8 cellular contexts compared by ENCODE assay signal in the genomic region with DNA sequence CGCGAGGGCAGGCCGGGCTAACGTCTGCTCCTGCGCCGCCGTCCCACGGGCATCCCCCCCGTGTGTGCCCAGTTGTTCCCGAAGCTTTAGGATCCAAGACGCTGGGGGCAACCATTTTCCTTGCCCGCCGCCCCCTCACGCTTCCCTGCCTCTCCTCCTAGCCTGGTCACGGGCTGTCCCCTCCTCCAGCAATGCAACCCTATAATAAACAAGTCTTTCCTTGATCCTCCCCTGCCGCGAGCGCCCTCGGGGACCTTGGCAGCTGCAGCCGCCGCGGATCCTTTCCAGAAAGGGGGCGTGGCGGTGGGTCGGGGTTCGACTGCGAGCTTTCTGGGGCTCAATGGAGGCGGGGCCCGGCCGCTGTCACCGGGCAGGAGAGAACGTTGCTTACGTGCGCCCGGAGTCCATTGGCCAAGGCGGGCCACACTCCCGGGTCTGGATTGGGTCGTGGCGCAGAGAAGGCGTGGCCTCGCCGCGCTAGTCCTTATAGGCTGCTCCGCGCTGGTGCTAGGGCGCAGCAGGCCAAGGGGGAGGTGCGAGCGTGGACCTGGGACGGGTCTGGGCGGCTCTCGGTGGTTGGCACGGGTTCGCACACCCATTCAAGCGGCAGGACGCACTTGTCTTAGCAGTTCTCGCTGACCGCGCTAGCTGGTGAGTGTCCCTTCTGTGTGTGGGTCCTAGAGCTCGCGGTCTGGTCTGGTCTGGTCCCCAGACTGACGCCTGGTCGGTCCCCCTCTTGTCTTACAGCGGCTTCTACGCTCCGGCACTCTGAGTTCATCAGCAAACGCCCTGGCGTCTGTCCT. TPM values are rescaled to one million over a fixed set of nuclear protein-coding genes. Genes with fewer than 3 reads are reported as not detected.
DNase-seq lines count a peak whose midpoint lies in the region; ATAC-seq and TF ChIP-seq lines count a peak whose summit lies in the region.

A gene with protein sequence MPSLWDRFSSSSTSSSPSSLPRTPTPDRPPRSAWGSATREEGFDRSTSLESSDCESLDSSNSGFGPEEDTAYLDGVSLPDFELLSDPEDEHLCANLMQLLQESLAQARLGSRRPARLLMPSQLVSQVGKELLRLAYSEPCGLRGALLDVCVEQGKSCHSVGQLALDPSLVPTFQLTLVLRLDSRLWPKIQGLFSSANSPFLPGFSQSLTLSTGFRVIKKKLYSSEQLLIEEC (plus strand): TSS at position 515 of the 803 bp plus-strand sequence. CDS start 293 bp downstream, outside the sequence.

- H3K27ac ChIP-seq in right atrium auricular region (peak within 1 kb of the TSS; percentile 99), uterus (peak within 1 kb of the TSS; percentile 97 to 100)

- peak within 1 kb of the TSS; percentile 89 to 99 for H3K4me3 ChIP-seq in right atrium auricular region
- peak within 1 kb of the TSS; percentile 77 to 97 for H3K4me3 ChIP-seq in uterus

- H3K27me3 ChIP-seq in right atrium auricular region (no peaks in the 10 kb centered on the region), uterus (no peaks in the 10 kb centered on the region)

- peaks cover 26% of the 10 kb centered on the region for H3K36me3 ChIP-seq in right atrium auricular region
- no peaks in the 10 kb centered on the region for H3K36me3 ChIP-seq in uterus

- DNase-seq in NCI-H187 treated with DMSO at 0.1 percent for 48 hours (lab: John Stamatoyannopoulos, UW) (peak; percentile 75), anterior cingulate cortex (lab: John Stamatoyannopoulos, UW) (peak; percentile 82 to 100 (median 99)), right atrium auricular region (ENCODE audit: low spot score) (peak; percentile 100), pulmonary artery endothelial cell (ENCODE audit: low read depth, low spot score) (peak; percentile 96), uterus (peak; percentile 99)

- peak; percentile 100 for TF ChIP-seq POLR2A in uterus (IDR thresholded peaks at IDR 0.05)

- ATAC-seq in GM18499 (IDR thresholded peaks at IDR 0.05; ENCODE audit: insufficient read depth, unreplicated experiment) (peak; percentile 59), HG02943 (IDR thresholded peaks at IDR 0.05; ENCODE audit: low read depth, unreplicated experiment) (peak; percentile 81)

- H3K4me1 ChIP-seq in right atrium auricular region (peaks cover 0 to 42% of the 10 kb centered on the region in 2 donors), uterus (peaks cover 5 to 9% of the 10 kb centered on the region in 2 donors)

- TF ChIP-seq CTCF in right atrium auricular region (IDR thresholded peaks at IDR 0.05) (no peak), uterus (IDR thresholded peaks at IDR 0.05) (peak in 3 of 4 experiments; percentile 7 to 40 (median 9))

- intact Hi-C loops in T-helper 2 cell treated with Interferon-gamma antibody and Interleukin-4, amounts not matched to agents 100 ng/mL and 5 ng/mL, for 36 hours (cut with micrococcal nuclease), result loop anchor here (1.0 to 2.0 kb wide), 8 partner anchors 12 to 62 kb away; a partner anchor contains a TSS
- intact Hi-C loops in uterus (cut with DNase I; ENCODE audit: low total_unique reads), result loop anchor here (10.0 kb wide), 2 partner anchors 59 to 61 kb away; a partner anchor contains a TSS

- H3K9me3 ChIP-seq in right atrium auricular region (no peaks in the 10 kb centered on the region), uterus (no peaks in the 10 kb centered on the region)

RNA-seq across cellular contexts. Expression of the gene that starts here (rescaled TPM):
- total RNA-seq in T-helper 2 cell treated with Interferon-gamma antibody and Interleukin-4, amounts not matched to agents 100 ng/mL and 5 ng/mL, for 36 hours, result 154 and 155 TPM in 2 replicates
- 100 to 1,000 TPM; 100 to 136 TPM for total RNA-seq in right atrium auricular region
- 133 and 170 TPM in 2 replicates for total RNA-seq in pulmonary artery endothelial cell
- total RNA-seq in uterus, result 100 to 1,000 TPM; 118 to 210 (median 145) TPM

Comparison
In these comparisons a context has a peak if more than half of its experiments do, and no peak if none do; other contexts are left out.
1. Peak in every context shown above with its lines: DNase-seq, ATAC-seq, H3K4me3 ChIP-seq and H3K27ac ChIP-seq.
2. CTCF ChIP-seq: peak in uterus (3 of 4); none in right atrium auricular region (0 of 2).